In the genomic region with DNA sequence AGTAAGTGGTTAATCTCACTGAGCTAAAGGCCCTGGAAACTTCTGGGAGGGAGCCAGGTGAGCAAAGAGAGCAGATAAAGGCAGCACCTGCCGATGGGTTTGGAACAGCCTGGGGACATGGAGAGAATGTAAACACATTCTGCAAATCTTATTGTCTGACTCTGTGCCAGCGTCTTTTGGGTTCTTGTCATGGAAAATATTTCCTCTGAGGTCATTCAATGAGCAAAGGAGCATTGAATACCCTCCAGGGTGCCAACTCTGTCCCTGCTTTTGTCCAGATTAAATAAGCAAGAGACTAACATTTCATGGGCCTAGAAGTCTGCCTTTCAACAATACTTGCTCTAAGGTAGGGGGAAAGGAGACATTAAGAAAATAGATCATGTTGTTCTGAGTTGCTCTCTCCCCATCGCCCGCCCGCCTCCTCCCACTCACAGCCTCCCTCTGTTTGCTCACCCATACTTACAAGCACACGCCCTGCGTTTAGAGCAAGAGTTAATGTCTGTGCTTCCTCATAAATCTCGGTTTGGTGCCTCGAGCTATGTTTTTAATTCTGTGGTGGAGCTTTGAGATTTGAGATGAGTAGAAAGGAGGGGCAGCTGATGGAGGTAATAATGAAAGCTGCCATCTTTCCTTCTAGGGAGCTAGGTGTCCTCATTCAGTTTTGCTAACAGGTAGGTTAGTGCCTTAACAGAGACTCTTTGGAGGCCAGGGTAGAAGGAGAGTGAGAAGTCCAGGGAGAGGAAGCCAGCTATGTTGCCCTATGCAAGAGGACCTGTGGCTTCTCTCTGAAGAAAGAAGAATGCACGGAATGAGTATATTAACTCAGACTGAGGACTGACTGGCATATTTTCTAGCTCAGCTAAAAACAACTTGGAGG, we compare ENCODE assay signal across 8 cellular contexts.
A peak's percentile ranks its signal among the peaks of the same experiment; 100 is the strongest.
DNase-seq lines count a peak whose midpoint lies in the region; ATAC-seq and TF ChIP-seq lines count a peak whose summit lies in the region.

No MANE protein-coding gene starts in this region.

- 28 to 33% (median 33%) methylated on average over 10 of the region's 10 CpGs for WGBS in ovary, 3 donors

- H3K27me3 Mint-ChIP-seq in activated T-cell treated with anti-CD3 and anti-CD28 coated beads, Interleukin-2, amount 50 U/mL, for 72 hours (ENCODE audit: low read depth) = no peaks in the 10 kb centered on the region

- peak; percentile 56 to 59 for ATAC-seq in activated T-cell treated with anti-CD3 and anti-CD28 coated beads, Interleukin-2, amount 50 U/mL, for 72 hours (replicated peaks in 1 of 2)
- ATAC-seq in left lung (peak; percentile 85), Right ventricle myocardium inferior (no peak), HG03095 (IDR thresholded peaks at IDR 0.05; ENCODE audit: unreplicated experiment) (no peak), HG03159 (IDR thresholded peaks at IDR 0.05; ENCODE audit: unreplicated experiment) (no peak)

- TF ChIP-seq POLR2A in ovary (IDR thresholded peaks at IDR 0.05) = no peak

- H3K9me3 Mint-ChIP-seq in activated T-cell treated with anti-CD3 and anti-CD28 coated beads, Interleukin-2, amount 50 U/mL, for 72 hours = no peaks in the 10 kb centered on the region

- peak overlapping the region; percentile 53 to 68 for H3K27ac ChIP-seq in left lung
- no peak overlapping the region for H3K27ac ChIP-seq in ovary

- peaks cover 1 to 4% of the 10 kb centered on the region in 2 donors for H3K36me3 Mint-ChIP-seq in activated T-cell treated with anti-CD3 and anti-CD28 coated beads, Interleukin-2, amount 50 U/mL, for 72 hours (ENCODE audit: insufficient read depth in 2 of 2)

- H3K4me3 ChIP-seq in left lung (no peak overlapping the region), ovary (no peak overlapping the region)

- H3K27ac Mint-ChIP-seq in activated T-cell treated with anti-CD3 and anti-CD28 coated beads, Interleukin-2, amount 50 U/mL, for 72 hours = peak overlapping the region; percentile 98

- TF ChIP-seq EP300 in ovary (IDR thresholded peaks at IDR 0.05) = no peak

- intact Hi-C loops in left lung (cut with DNase I) (no loop called here), Right ventricle myocardium inferior (cut with DNase I) (no loop called here), ovary (cut with DNase I) (loop anchor here in 1 of 4 donors (5.0 kb wide), 1 partner anchor 718 kb away; no protein-coding TSS in a partner anchor)

- H3K4me1 Mint-ChIP-seq in activated T-cell treated with anti-CD3 and anti-CD28 coated beads, Interleukin-2, amount 50 U/mL, for 72 hours (ENCODE audit: low read depth) = peaks cover 76% of the 10 kb centered on the region

- H3K27me3 ChIP-seq in left lung (no peaks in the 10 kb centered on the region), ovary (no peaks in the 10 kb centered on the region)

- peak; percentile 58 for DNase-seq in DMS53 treated with DMSO at 0.1 percent for 48 hours (lab: John Stamatoyannopoulos, UW; ENCODE audit: unreplicated experiment)
- DNase-seq in NCI-H1417 (lab: John Stamatoyannopoulos, UW) = peak; percentile 86 to 99 (median 97)
- peak; percentile 35 to 56 for DNase-seq in activated T-cell treated with anti-CD3 and anti-CD28 coated beads, Interleukin-2, amount 50 U/mL, for 72 hours
- DNase-seq in left lung = peak; percentile 63 to 71
- DNase-seq in Right ventricle myocardium inferior (ENCODE audit: missing footprints) = no peak
- no peak for DNase-seq in ovary

- no peak for TF ChIP-seq CTCF in left lung (IDR thresholded peaks at IDR 0.05)
- TF ChIP-seq CTCF in ovary (IDR thresholded peaks at IDR 0.05) = no peak

- no peaks in the 10 kb centered on the region for H3K36me3 ChIP-seq in left lung
- H3K36me3 ChIP-seq in ovary = no peaks in the 10 kb centered on the region

- peak overlapping the region; percentile 75 to 81 for H3K4me3 Mint-ChIP-seq in activated T-cell treated with anti-CD3 and anti-CD28 coated beads, Interleukin-2, amount 50 U/mL, for 72 hours

- no peaks in the 10 kb centered on the region for H3K9me3 ChIP-seq in left lung
- H3K9me3 ChIP-seq in ovary = no peaks in the 10 kb centered on the region

- H3K4me1 ChIP-seq in left lung = peaks cover 0 to 7% of the 10 kb centered on the region in 2 donors
- H3K4me1 ChIP-seq in ovary (ENCODE audit: insufficient read depth) = no peaks in the 10 kb centered on the region

Comparison
In these comparisons a context has a peak if more than half of its experiments do, and no peak if none do; other contexts are left out.
1. DNase-seq: peak in DMS53 treated with DMSO at 0.1 percent for 48 hours (single experiment), NCI-H1417 (3 of 3), activated T-cell treated with anti-CD3 and anti-CD28 coated beads, Interleukin-2, amount 50 U/mL, for 72 hours (2 of 2) and left lung (2 of 2); none in Right ventricle myocardium inferior (single experiment) and ovary (0 of 5).
2. ATAC-seq: peak in activated T-cell treated with anti-CD3 and anti-CD28 coated beads, Interleukin-2, amount 50 U/mL, for 72 hours (2 of 2) and left lung (single experiment); none in Right ventricle myocardium inferior (single experiment), HG03095 (single experiment) and HG03159 (single experiment).
3. H3K27ac ChIP-seq: peak in left lung (2 of 2); none in ovary (0 of 2).